In genomic region chr6:134437376-134437775, GRCh38 we compare ENCODE assay signal across 8 cellular contexts.
DNase-seq lines count a peak whose midpoint lies in the region; ATAC-seq, FAIRE-seq and TF ChIP-seq lines count a peak whose summit lies in the region.

No MANE protein-coding gene starts in this region.

- CTCF ChIA-PET in activated CD8-positive, alpha-beta memory T cell treated with anti-CD3 and anti-CD28 coated beads, Interleukin-2, amount 10 ng/mL, durations not matched to agents 7 days and 5 days (lab: Charles Lee): interaction anchor here (0.6 to 2.5 kb wide), 7 partner anchors 15 to 263 kb away, joined by 3 to 12 read pairs (median 5); no protein-coding TSS in a partner anchor

- DNase-seq in GM12892 (ENCODE audit: insufficient read length) (peak; percentile 9), right atrium auricular region (ENCODE audit: low spot score) (peak; percentile 61), vagina (ENCODE audit: extremely low spot score in 2 of 2) (no peak), NCI-H510A treated with DMSO at 0.1 percent for 48 hours (lab: John Stamatoyannopoulos, UW) (no peak), NCI-H1417 (lab: John Stamatoyannopoulos, UW) (no peak)
- DNase-seq in activated CD8-positive, alpha-beta memory T cell treated with anti-CD3 and anti-CD28 coated beads, Interleukin-2, amount 10 ng/mL, durations not matched to agents 7 days and 5 days: peak; percentile 70

- H3K4me3 Mint-ChIP-seq in activated CD8-positive, alpha-beta memory T cell treated with anti-CD3 and anti-CD28 coated beads, Interleukin-2, amount 10 ng/mL, durations not matched to agents 7 days and 5 days: peak overlapping the region; percentile 73

- H3K9me3 Mint-ChIP-seq in activated CD8-positive, alpha-beta memory T cell treated with anti-CD3 and anti-CD28 coated beads, Interleukin-2, amount 10 ng/mL, durations not matched to agents 7 days and 5 days (ENCODE audit: low read depth): no peaks in the 10 kb centered on the region

- TF ChIP-seq POLR2A in GM12892 (IDR thresholded peaks at IDR 0.05; ENCODE audit: low read depth, low read length) (no peak), vagina (IDR thresholded peaks at IDR 0.05) (no peak)

- H3K9me3 ChIP-seq in right atrium auricular region: no peaks in the 10 kb centered on the region
- H3K9me3 ChIP-seq in vagina: no peaks in the 10 kb centered on the region

- TF ChIP-seq CTCF in right atrium auricular region (IDR thresholded peaks at IDR 0.05) (no peak), vagina (IDR thresholded peaks at IDR 0.05) (no peak)

- intact Hi-C loops in vagina (cut with DNase I): no loop called here

- no peaks in the 10 kb centered on the region for H3K36me3 Mint-ChIP-seq in activated CD8-positive, alpha-beta memory T cell treated with anti-CD3 and anti-CD28 coated beads, Interleukin-2, amount 10 ng/mL, durations not matched to agents 7 days and 5 days

- no peak for FAIRE-seq in GM12892 (lab: Jason Lieb, UNC)

- peaks cover 31% of the 10 kb centered on the region for H3K4me1 Mint-ChIP-seq in activated CD8-positive, alpha-beta memory T cell treated with anti-CD3 and anti-CD28 coated beads, Interleukin-2, amount 10 ng/mL, durations not matched to agents 7 days and 5 days

- H3K4me1 ChIP-seq in right atrium auricular region: peaks cover 0 to 9% of the 10 kb centered on the region in 2 donors
- H3K4me1 ChIP-seq in vagina: peaks cover 16% of the 10 kb centered on the region

- H3K27me3 ChIP-seq in right atrium auricular region (no peaks in the 10 kb centered on the region), vagina (no peaks in the 10 kb centered on the region)

- ATAC-seq in HG03175 (IDR thresholded peaks at IDR 0.05; ENCODE audit: unreplicated experiment): peak; percentile 37
- peak; percentile 29 for ATAC-seq in activated CD8-positive, alpha-beta memory T cell treated with anti-CD3 and anti-CD28 coated beads, Interleukin-2, amount 10 ng/mL, durations not matched to agents 7 days and 5 days
- ATAC-seq in GM19455 (IDR thresholded peaks at IDR 0.05; ENCODE audit: unreplicated experiment): no peak

- H3K4me3 ChIP-seq in right atrium auricular region: no peak overlapping the region
- no peak overlapping the region for H3K4me3 ChIP-seq in vagina

- H3K36me3 ChIP-seq in right atrium auricular region (no peaks in the 10 kb centered on the region), vagina (no peaks in the 10 kb centered on the region)

- peak overlapping the region; percentile 96 for H3K27ac Mint-ChIP-seq in activated CD8-positive, alpha-beta memory T cell treated with anti-CD3 and anti-CD28 coated beads, Interleukin-2, amount 10 ng/mL, durations not matched to agents 7 days and 5 days

- H3K27me3 Mint-ChIP-seq in activated CD8-positive, alpha-beta memory T cell treated with anti-CD3 and anti-CD28 coated beads, Interleukin-2, amount 10 ng/mL, durations not matched to agents 7 days and 5 days: no peaks in the 10 kb centered on the region

- no peak overlapping the region for H3K27ac ChIP-seq in right atrium auricular region
- peak overlapping the region; percentile 67 for H3K27ac ChIP-seq in vagina

Comparison
In these comparisons a context has a peak if more than half of its experiments do, and no peak if none do; other contexts are left out.
1. DNase-seq: peak in GM12892 (single experiment), activated CD8-positive, alpha-beta memory T cell treated with anti-CD3 and anti-CD28 coated beads, Interleukin-2, amount 10 ng/mL, durations not matched to agents 7 days and 5 days (single experiment) and right atrium auricular region (single experiment); none in vagina (0 of 2), NCI-H510A treated with DMSO at 0.1 percent for 48 hours (single experiment) and NCI-H1417 (0 of 3).